14 cellular contexts compared by ENCODE assay signal in the genomic region with DNA sequence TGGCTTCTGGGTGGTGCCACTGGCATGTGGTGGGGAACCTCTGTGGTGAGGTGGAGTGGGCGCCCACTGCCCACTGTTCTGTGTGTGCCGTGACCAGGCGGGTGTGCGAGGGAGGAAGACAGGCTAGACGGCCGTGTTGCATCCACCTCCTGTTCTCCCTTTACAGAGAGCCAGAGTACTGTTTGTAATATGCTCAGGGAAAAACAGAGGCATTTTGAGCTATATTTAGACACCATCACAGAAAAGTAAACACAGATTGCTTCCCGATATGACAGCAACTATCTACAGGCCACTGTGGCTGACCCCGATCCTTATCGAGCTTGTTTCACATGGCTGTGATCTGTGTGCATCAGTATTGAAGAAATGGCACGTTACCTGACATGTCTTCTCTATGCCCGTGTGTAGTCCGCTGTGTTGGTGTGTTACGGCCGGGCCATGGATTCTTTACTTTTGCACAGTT. TPM values are rescaled to one million over a fixed set of nuclear protein-coding genes. Genes with fewer than 3 reads are reported as not detected.
DNase-seq lines count a peak whose midpoint lies in the region; ATAC-seq and TF ChIP-seq lines count a peak whose summit lies in the region.
"Had no signal": no experiment of that assay in that cellular context is flagged by ENCODE, and none has a peak within 500 bp of the region (broad histone marks: within the 10 kb centered on the region; RNA-seq: fewer than 3 reads in every experiment).

No MANE protein-coding gene starts in this region.

- no peak for TF ChIP-seq CTCF in brain (conservative IDR thresholded peaks at IDR 0.05)
- TF ChIP-seq CTCF in lower lobe of right lung (IDR thresholded peaks at IDR 0.05) = no peak
- no peak for TF ChIP-seq CTCF in tibial artery (IDR thresholded peaks at IDR 0.05)

- H3K27ac Mint-ChIP-seq in brain = peak overlapping the region in 3 of 5 experiments; percentile 42 to 88 (median 80)
- peak overlapping the region in 1 of 2 donors; percentile 17 for H3K27ac Mint-ChIP-seq in activated naive CD4-positive, alpha-beta T cell treated with anti-CD3 and anti-CD28 coated beads, Interleukin-2, amount 50 U/mL, for 72 hours
- H3K27ac Mint-ChIP-seq: activated CD4-positive, alpha-beta memory T cell treated with anti-CD3 and anti-CD28 coated beads for 36 hours; activated naive CD8-positive, alpha-beta T cell treated with anti-CD3 and anti-CD28 coated beads, Interleukin-2, amount 10 ng/mL, durations not matched to agents 7 days and 5 days had no signal

- H3K4me1 Mint-ChIP-seq in activated T-cell treated with anti-CD3 and anti-CD28 coated beads, Interleukin-2, amount 50 U/mL, for 4 hours (ENCODE audit: low read depth) = peaks cover 81% of the 10 kb centered on the region
- H3K4me1 Mint-ChIP-seq in brain = peaks cover 91% of the 10 kb centered on the region

- peak overlapping the region; percentile 31 for H3K4me3 Mint-ChIP-seq in activated T-cell treated with anti-CD3 and anti-CD28 coated beads, Interleukin-2, amount 50 U/mL, for 4 hours
- no peak overlapping the region for H3K4me3 Mint-ChIP-seq in brain
- H3K4me3 Mint-ChIP-seq: activated CD4-positive, alpha-beta memory T cell treated with anti-CD3 and anti-CD28 coated beads for 36 hours; activated naive CD8-positive, alpha-beta T cell treated with anti-CD3 and anti-CD28 coated beads, Interleukin-2, amount 10 ng/mL, durations not matched to agents 7 days and 5 days had no signal

- peak in 1 of 2 donors; percentile 37 for ATAC-seq in activated T-cell treated with anti-CD3 and anti-CD28 coated beads, Interleukin-2, amount 50 U/mL, for 4 hours
- ATAC-seq in lower lobe of right lung = no peak
- ATAC-seq in activated naive CD4-positive, alpha-beta T cell treated with anti-CD3 and anti-CD28 coated beads, Interleukin-2, amount 50 U/mL, for 72 hours = no peak

- no peaks in the 10 kb centered on the region for H3K27me3 Mint-ChIP-seq in activated T-cell treated with anti-CD3 and anti-CD28 coated beads, Interleukin-2, amount 50 U/mL, for 4 hours (ENCODE audit: low read depth)
- H3K27me3 Mint-ChIP-seq in brain = peaks cover 4% of the 10 kb centered on the region
- H3K27me3 Mint-ChIP-seq: activated CD4-positive, alpha-beta memory T cell treated with anti-CD3 and anti-CD28 coated beads for 36 hours; activated naive CD8-positive, alpha-beta T cell treated with anti-CD3 and anti-CD28 coated beads, Interleukin-2, amount 10 ng/mL, durations not matched to agents 7 days and 5 days had no signal

- H3K27ac ChIP-seq in lower lobe of right lung (peak overlapping the region; percentile 21), tibial artery (peak overlapping the region; percentile 3 to 38)
- H3K27ac ChIP-seq: transverse colon had no signal

- H3K36me3 Mint-ChIP-seq in activated T-cell treated with anti-CD3 and anti-CD28 coated beads, Interleukin-2, amount 50 U/mL, for 4 hours (ENCODE audit: insufficient read depth) = no peaks in the 10 kb centered on the region
- peaks cover 13% of the 10 kb centered on the region for H3K36me3 Mint-ChIP-seq in brain
- H3K36me3 Mint-ChIP-seq in activated naive CD4-positive, alpha-beta T cell treated with anti-CD3 and anti-CD28 coated beads, Interleukin-2, amount 50 U/mL, for 72 hours = peaks cover 0 to 9% of the 10 kb centered on the region in 2 donors

- H3K36me3 ChIP-seq in lower lobe of right lung (no peaks in the 10 kb centered on the region), tibial artery (no peaks in the 10 kb centered on the region)
- H3K36me3 ChIP-seq: transverse colon had no signal

- H3K4me3 ChIP-seq in lower lobe of right lung = no peak overlapping the region
- no peak overlapping the region for H3K4me3 ChIP-seq in tibial artery
- H3K4me3 ChIP-seq: lung, transverse colon had no signal

- intact Hi-C loops in lower lobe of right lung (cut with DNase I) = no loop called here
- intact Hi-C loops in tibial artery (cut with DNase I; ENCODE audit: low total_unique reads) = no loop called here

- H3K9me3 ChIP-seq in lower lobe of right lung (no peaks in the 10 kb centered on the region), tibial artery (no peaks in the 10 kb centered on the region)
- H3K9me3 ChIP-seq: transverse colon had no signal

- H3K4me1 ChIP-seq in lower lobe of right lung = peaks cover 85% of the 10 kb centered on the region
- peaks cover 0 to 82% (median 41%) of the 10 kb centered on the region in 4 donors for H3K4me1 ChIP-seq in tibial artery

- no peak for DNase-seq in activated T-cell treated with anti-CD3 and anti-CD28 coated beads, Interleukin-2, amount 50 U/mL, for 4 hours
- DNase-seq in activated T-cell treated with anti-CD3 and anti-CD28 coated beads for 4 hours = no peak
- DNase-seq in lower lobe of right lung = no peak
- DNase-seq in tibial artery = no peak
- no peak for DNase-seq in GF-D8 (lab: John Stamatoyannopoulos, UW)
- no peak for DNase-seq in iPS-NIHi11 (ENCODE audit: low spot score)
- DNase-seq in activated naive CD4-positive, alpha-beta T cell treated with anti-CD3 and anti-CD28 coated beads, Interleukin-2, amount 50 U/mL, for 72 hours (ENCODE audit: low spot score in 2 of 2) = no peak
- DNase-seq: activated CD4-positive, alpha-beta memory T cell treated with anti-CD3 and anti-CD28 coated beads for 36 hours; activated naive CD8-positive, alpha-beta T cell treated with anti-CD3 and anti-CD28 coated beads, Interleukin-2, amount 10 ng/mL, durations not matched to agents 7 days and 5 days; NCI-H1048; retina; transverse colon had no signal

- H3K9me3 Mint-ChIP-seq in activated T-cell treated with anti-CD3 and anti-CD28 coated beads, Interleukin-2, amount 50 U/mL, for 4 hours = no peaks in the 10 kb centered on the region
- no peaks in the 10 kb centered on the region for H3K9me3 Mint-ChIP-seq in brain
- no peaks in the 10 kb centered on the region for H3K9me3 Mint-ChIP-seq in activated naive CD4-positive, alpha-beta T cell treated with anti-CD3 and anti-CD28 coated beads, Interleukin-2, amount 50 U/mL, for 72 hours
- H3K9me3 Mint-ChIP-seq: activated CD4-positive, alpha-beta memory T cell treated with anti-CD3 and anti-CD28 coated beads for 36 hours; activated naive CD8-positive, alpha-beta T cell treated with anti-CD3 and anti-CD28 coated beads, Interleukin-2, amount 10 ng/mL, durations not matched to agents 7 days and 5 days had no signal

- H3K27me3 ChIP-seq in lower lobe of right lung (ENCODE audit: low read depth) (no peaks in the 10 kb centered on the region), tibial artery (no peaks in the 10 kb centered on the region)
- H3K27me3 ChIP-seq: transverse colon had no signal

RNA-seq across cellular contexts. Expression of a gene that starts 45.6 kb away (rescaled TPM):
- 10 to 100 TPM; 45.6 to 46.6 (median 46.0) TPM for total RNA-seq in activated T-cell treated with anti-CD3 and anti-CD28 coated beads, Interleukin-2, amount 50 U/mL, for 4 hours
- 35.6 TPM for polyA plus RNA-seq in brain (ENCODE audit: insufficient read depth, low read depth, low replicate concordance)
- 95.5 TPM for total RNA-seq in lower lobe of right lung
- 10 to 100 TPM; 53.1 to 69.5 TPM for total RNA-seq in activated naive CD4-positive, alpha-beta T cell treated with anti-CD3 and anti-CD28 coated beads, Interleukin-2, amount 50 U/mL, for 72 hours
